14 cellular contexts compared by ENCODE assay signal in the genomic region with DNA sequence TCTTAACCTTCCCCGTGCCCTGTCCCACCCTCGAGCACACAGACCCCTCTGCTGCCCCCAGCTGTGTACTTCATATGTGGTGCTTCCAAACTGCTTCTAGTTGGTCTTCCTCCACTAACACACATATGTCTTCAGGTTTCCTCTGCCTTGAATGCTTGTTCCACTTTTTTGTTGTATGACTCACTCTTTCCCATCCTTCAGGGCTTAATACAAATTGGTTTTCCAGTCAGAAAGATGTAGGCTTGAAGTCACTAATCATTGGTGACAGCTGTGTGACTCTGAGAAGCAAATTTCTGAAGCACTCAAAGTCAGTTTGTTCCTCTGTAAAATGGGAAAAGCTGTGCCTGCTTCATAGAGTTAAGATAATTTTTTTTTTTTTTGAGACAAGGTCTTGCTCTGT. TPM values are rescaled to one million over a fixed set of nuclear protein-coding genes. Genes with fewer than 3 reads are reported as not detected.
DNase-seq lines count a peak whose midpoint lies in the region; ATAC-seq and TF ChIP-seq lines count a peak whose summit lies in the region.
"Had no signal": no experiment of that assay in that cellular context is flagged by ENCODE, and none has a peak within 500 bp of the region (broad histone marks: within the 10 kb centered on the region; RNA-seq: fewer than 3 reads in every experiment).

No MANE protein-coding gene starts in this region.

- ATAC-seq in WTC11, result no peak
- ATAC-seq: left lobe of liver had no signal

- CTCF ChIA-PET in WTC11 (lab: Charles Lee), result no interaction called here

- H2BK12ac ChIP-seq in mesenchymal stem cell (ENCODE audit: low read length in 2 of 2), result peak overlapping the region in 1 of 2 experiments; percentile 98

- peaks cover 41% of the 10 kb centered on the region for H3K4me1 Mint-ChIP-seq in WTC11

- peak overlapping the region; percentile 80 for H2AK5ac ChIP-seq in mesenchymal stem cell (ENCODE audit: low read length, severe bottlenecking)

- no peak overlapping the region for H2BK15ac ChIP-seq in mesenchymal stem cell (ENCODE audit: low read depth, poor library complexity, severe bottlenecking)

- no peak overlapping the region for H3K4ac ChIP-seq in mesenchymal stem cell (ENCODE audit: low read depth in 1 of 2, low read length in 2 of 2)

- peak; percentile 46 for DNase-seq in ELR (ENCODE audit: low read depth)
- peak; percentile 12 to 17 for DNase-seq in Kasumi-1 (lab: John Stamatoyannopoulos, UW)
- DNase-seq in astrocyte of the spinal cord (ENCODE audit: low read depth, low spot score), result peak; percentile 42
- DNase-seq in mesenchymal stem cell, result peak; percentile 80
- no peak for DNase-seq in WTC11 (ENCODE audit: low spot score)
- DNase-seq in Ammon's horn (ENCODE audit: low spot score), result no peak
- no peak for DNase-seq in GM20000 (ENCODE audit: low spot score)
- DNase-seq: effector CD4-positive, alpha-beta T cell; NCI-H2029; NCI-H774; SHP77 treated with DMSO at 0.1 percent for 48 hours had no signal

- H3K9ac ChIP-seq in mesenchymal stem cell (ENCODE audit: low read length), result no peak overlapping the region
- H3K9ac ChIP-seq: neural progenitor cell had no signal

- no peak overlapping the region for H3K23ac ChIP-seq in mesenchymal stem cell (ENCODE audit: low read length in 2 of 2)

- TF ChIP-seq CTCF in astrocyte of the spinal cord (IDR thresholded peaks at IDR 0.05; ENCODE audit: low read depth, low read length), result no peak
- no peak for TF ChIP-seq CTCF in WTC11 (IDR thresholded peaks at IDR 0.05)
- no peak for TF ChIP-seq CTCF in GM20000 (IDR thresholded peaks at IDR 0.05; ENCODE audit: extremely low read depth, missing control alignments)

- no peak overlapping the region for H3K4me3 Mint-ChIP-seq in WTC11
- H3K4me3 Mint-ChIP-seq: neural progenitor cell had no signal

- 31% methylated on average over 2 of the region's 2 CpGs for WGBS in mesenchymal stem cell

- peak overlapping the region; percentile 24 for H4K8ac ChIP-seq in mesenchymal stem cell (ENCODE audit: low read length)

- no peak overlapping the region for H3K27ac Mint-ChIP-seq in WTC11
- H3K27ac Mint-ChIP-seq: neural progenitor cell had no signal

- in situ Hi-C loops in astrocyte of the spinal cord (cut with HindIII; ENCODE audit: low sequenced_read_pairs), result no loop called here

- no peak overlapping the region for H3K27ac ChIP-seq in mesenchymal stem cell (ENCODE audit: low read length, poor library complexity, severe bottlenecking)
- H3K27ac ChIP-seq: neural progenitor cell, VCaP had no signal

- H4K91ac ChIP-seq in mesenchymal stem cell (ENCODE audit: low read length), result no peak overlapping the region

- peaks cover 0 to 10% of the 10 kb centered on the region in 2 experiments for H3K36me3 ChIP-seq in mesenchymal stem cell (ENCODE audit: control insufficient read depth in 1 of 2, insufficient read depth in 2 of 2, low read depth in 1 of 2, low read length in 2 of 2)
- H3K36me3 ChIP-seq: neural progenitor cell had no signal

- H3K79me1 ChIP-seq in mesenchymal stem cell (replicated peaks; ENCODE audit: low read length, poor library complexity, severe bottlenecking), result peaks cover 40% of the 10 kb centered on the region

- H3K4me2 ChIP-seq in mesenchymal stem cell (ENCODE audit: low read length, poor library complexity, severe bottlenecking), result no peak overlapping the region
- H3K4me2 ChIP-seq: neural progenitor cell had no signal

- H3K36me3 Mint-ChIP-seq in WTC11, result no peaks in the 10 kb centered on the region; the same call in 1 of the 2 replicates

- peaks cover 10% of the 10 kb centered on the region for H3K4me1 ChIP-seq in mesenchymal stem cell (ENCODE audit: control insufficient read depth, insufficient read depth, low read depth, low read length)

- H3K9me3 Mint-ChIP-seq in WTC11, result no peaks in the 10 kb centered on the region
- H3K9me3 Mint-ChIP-seq: neural progenitor cell had no signal

- no peaks in the 10 kb centered on the region for H3K27me3 Mint-ChIP-seq in WTC11 (ENCODE audit: low read depth)

- no peak overlapping the region for H2BK120ac ChIP-seq in mesenchymal stem cell (ENCODE audit: low read depth, low read length)

- peaks cover 0 to 6% of the 10 kb centered on the region in 2 experiments for H3K27me3 ChIP-seq in mesenchymal stem cell (ENCODE audit: control insufficient read depth in 1 of 2, insufficient read depth in 1 of 2, low read length in 2 of 2)
- H3K27me3 ChIP-seq: neural progenitor cell had no signal

- H3K9me3 ChIP-seq in mesenchymal stem cell (ENCODE audit: control insufficient read depth, low read length), result no peaks in the 10 kb centered on the region

- H3K18ac ChIP-seq in mesenchymal stem cell (ENCODE audit: low read depth in 1 of 2, low read length in 2 of 2), result peak overlapping the region in 1 of 2 experiments; percentile 22

- no peak overlapping the region for H2AFZ ChIP-seq in mesenchymal stem cell (ENCODE audit: low read depth, low read length)
- H2AFZ ChIP-seq: neural progenitor cell had no signal

- H2BK5ac ChIP-seq in mesenchymal stem cell (ENCODE audit: low read depth, low read length, poor library complexity, severe bottlenecking), result no peak overlapping the region

- POLR2A ChIA-PET in WTC11 (lab: Charles Lee), result interaction anchor here (0.8 kb wide), 1 partner anchor 12 kb away, joined by 3 read pairs; no protein-coding TSS in a partner anchor

- no peak overlapping the region for H3K4me3 ChIP-seq in astrocyte of the spinal cord (ENCODE audit: low read depth, low read length)
- peak overlapping the region in 1 of 2 experiments; percentile 57 for H3K4me3 ChIP-seq in mesenchymal stem cell (ENCODE audit: insufficient read depth in 1 of 2, low read depth in 1 of 2, low read length in 2 of 2)
- H3K4me3 ChIP-seq: neural progenitor cell had no signal

- no peak overlapping the region for H3K14ac ChIP-seq in mesenchymal stem cell (ENCODE audit: low read length in 2 of 2)

TF ChIP-seq in WTC11, 78 proteins besides CTCF, POLR2A, EP300 and RAD21 (continues in another document):
- TF ChIP-seq, protein P1, sequence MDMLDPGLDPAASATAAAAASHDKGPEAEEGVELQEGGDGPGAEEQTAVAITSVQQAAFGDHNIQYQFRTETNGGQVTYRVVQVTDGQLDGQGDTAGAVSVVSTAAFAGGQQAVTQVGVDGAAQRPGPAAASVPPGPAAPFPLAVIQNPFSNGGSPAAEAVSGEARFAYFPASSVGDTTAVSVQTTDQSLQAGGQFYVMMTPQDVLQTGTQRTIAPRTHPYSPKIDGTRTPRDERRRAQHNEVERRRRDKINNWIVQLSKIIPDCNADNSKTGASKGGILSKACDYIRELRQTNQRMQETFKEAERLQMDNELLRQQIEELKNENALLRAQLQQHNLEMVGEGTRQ (CRISPR knock-in tag; IDR thresholded peaks at IDR 0.05), result no peak
- TF ChIP-seq, protein P2, sequence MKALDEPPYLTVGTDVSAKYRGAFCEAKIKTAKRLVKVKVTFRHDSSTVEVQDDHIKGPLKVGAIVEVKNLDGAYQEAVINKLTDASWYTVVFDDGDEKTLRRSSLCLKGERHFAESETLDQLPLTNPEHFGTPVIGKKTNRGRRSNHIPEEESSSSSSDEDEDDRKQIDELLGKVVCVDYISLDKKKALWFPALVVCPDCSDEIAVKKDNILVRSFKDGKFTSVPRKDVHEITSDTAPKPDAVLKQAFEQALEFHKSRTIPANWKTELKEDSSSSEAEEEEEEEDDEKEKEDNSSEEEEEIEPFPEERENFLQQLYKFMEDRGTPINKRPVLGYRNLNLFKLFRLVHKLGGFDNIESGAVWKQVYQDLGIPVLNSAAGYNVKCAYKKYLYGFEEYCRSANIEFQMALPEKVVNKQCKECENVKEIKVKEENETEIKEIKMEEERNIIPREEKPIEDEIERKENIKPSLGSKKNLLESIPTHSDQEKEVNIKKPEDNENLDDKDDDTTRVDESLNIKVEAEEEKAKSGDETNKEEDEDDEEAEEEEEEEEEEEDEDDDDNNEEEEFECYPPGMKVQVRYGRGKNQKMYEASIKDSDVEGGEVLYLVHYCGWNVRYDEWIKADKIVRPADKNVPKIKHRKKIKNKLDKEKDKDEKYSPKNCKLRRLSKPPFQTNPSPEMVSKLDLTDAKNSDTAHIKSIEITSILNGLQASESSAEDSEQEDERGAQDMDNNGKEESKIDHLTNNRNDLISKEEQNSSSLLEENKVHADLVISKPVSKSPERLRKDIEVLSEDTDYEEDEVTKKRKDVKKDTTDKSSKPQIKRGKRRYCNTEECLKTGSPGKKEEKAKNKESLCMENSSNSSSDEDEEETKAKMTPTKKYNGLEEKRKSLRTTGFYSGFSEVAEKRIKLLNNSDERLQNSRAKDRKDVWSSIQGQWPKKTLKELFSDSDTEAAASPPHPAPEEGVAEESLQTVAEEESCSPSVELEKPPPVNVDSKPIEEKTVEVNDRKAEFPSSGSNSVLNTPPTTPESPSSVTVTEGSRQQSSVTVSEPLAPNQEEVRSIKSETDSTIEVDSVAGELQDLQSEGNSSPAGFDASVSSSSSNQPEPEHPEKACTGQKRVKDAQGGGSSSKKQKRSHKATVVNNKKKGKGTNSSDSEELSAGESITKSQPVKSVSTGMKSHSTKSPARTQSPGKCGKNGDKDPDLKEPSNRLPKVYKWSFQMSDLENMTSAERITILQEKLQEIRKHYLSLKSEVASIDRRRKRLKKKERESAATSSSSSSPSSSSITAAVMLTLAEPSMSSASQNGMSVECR (CRISPR knock-in tag; IDR thresholded peaks at IDR 0.05; ENCODE audit: borderline replicate concordance), result no peak
- TF ChIP-seq ZNF317 (CRISPR knock-in tag; IDR thresholded peaks at IDR 0.05; ENCODE audit: borderline replicate concordance, low read depth), result no peak
- TF ChIP-seq ATF1 (CRISPR knock-in tag; IDR thresholded peaks at IDR 0.05), result no peak
- TF ChIP-seq SP1 (CRISPR knock-in tag; conservative IDR thresholded peaks at IDR 0.05), result no peak
- TF ChIP-seq RELA (CRISPR knock-in tag; IDR thresholded peaks at IDR 0.05; ENCODE audit: borderline replicate concordance), result no peak
- TF ChIP-seq, protein P3, sequence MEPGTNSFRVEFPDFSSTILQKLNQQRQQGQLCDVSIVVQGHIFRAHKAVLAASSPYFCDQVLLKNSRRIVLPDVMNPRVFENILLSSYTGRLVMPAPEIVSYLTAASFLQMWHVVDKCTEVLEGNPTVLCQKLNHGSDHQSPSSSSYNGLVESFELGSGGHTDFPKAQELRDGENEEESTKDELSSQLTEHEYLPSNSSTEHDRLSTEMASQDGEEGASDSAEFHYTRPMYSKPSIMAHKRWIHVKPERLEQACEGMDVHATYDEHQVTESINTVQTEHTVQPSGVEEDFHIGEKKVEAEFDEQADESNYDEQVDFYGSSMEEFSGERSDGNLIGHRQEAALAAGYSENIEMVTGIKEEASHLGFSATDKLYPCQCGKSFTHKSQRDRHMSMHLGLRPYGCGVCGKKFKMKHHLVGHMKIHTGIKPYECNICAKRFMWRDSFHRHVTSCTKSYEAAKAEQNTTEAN (CRISPR knock-in tag; IDR thresholded peaks at IDR 0.05), result no peak
- TF ChIP-seq MYBL2 (CRISPR knock-in tag; IDR thresholded peaks at IDR 0.05), result no peak
- TF ChIP-seq ELF4 (CRISPR knock-in tag; IDR thresholded peaks at IDR 0.05; ENCODE audit: low read depth), result no peak
- TF ChIP-seq NR3C1 (CRISPR knock-in tag; conservative IDR thresholded peaks at IDR 0.05; ENCODE audit: low read depth), result no peak

RNA-seq across cellular contexts. Expression of a gene that starts 30.7 kb away (rescaled TPM):
- 18.0 TPM for polyA plus RNA-seq in mesenchymal stem cell (2013, experiment 1 of 2)
- 18.0 TPM for polyA plus RNA-seq in mesenchymal stem cell (2013, experiment 2 of 2)
- total RNA-seq in WTC11 (2021), result 42.0 to 54.5 TPM (median 43.9 TPM) in 3 replicates

Comparison
In these comparisons a context has a peak if more than half of its experiments do, and no peak if none do; other contexts are left out.
1. DNase-seq: peak in ELR (single experiment), Kasumi-1 (2 of 2), astrocyte of the spinal cord (single experiment) and mesenchymal stem cell (single experiment); none in WTC11 (single experiment), Ammon's horn (single experiment) and GM20000 (single experiment).